8 cellular contexts compared by ENCODE assay signal in the genomic region with DNA sequence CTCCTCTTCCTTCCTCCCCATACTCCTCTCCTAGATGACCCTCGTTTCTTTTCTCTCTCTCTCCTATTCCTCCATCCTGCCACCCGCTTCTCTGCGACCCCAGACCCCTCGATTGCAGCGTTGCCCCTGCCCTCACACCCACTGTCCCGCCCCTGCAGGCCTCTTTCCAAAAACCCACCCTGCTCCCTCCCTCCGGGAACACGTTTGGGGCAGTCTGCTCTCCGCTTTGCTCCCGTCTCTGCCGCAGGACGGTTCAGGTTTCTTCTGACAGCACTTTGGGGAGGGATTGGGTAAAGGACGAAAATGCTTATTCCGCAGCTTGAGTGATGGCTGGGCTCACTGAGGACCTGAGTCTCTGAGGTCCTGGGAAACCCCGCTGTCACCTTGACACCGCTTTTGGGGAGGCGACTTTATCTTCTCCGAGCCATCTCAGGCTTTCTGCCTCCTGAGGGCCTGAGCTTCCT. TPM values are rescaled to one million over a fixed set of nuclear protein-coding genes. Genes with fewer than 3 reads are reported as not detected.
A peak's percentile ranks its signal among the peaks of the same experiment; 100 is the strongest.
DNase-seq lines count a peak whose midpoint lies in the region; TF ChIP-seq lines count a peak whose summit lies in the region.

No MANE protein-coding gene starts in this region.

- H3K4me2 ChIP-seq in mammary epithelial cell (ENCODE audit: insufficient read depth, low read depth, low read length), result peak overlapping the region; percentile 76

- H3K4me1 ChIP-seq in SJSA1 (replicated peaks) (peaks cover 60% of the 10 kb centered on the region), mammary epithelial cell (ENCODE audit: insufficient read depth, low read length) (peaks cover 30% of the 10 kb centered on the region)

- in situ Hi-C loops in mammary epithelial cell (cut with MboI; ENCODE audit: low sequenced_read_pairs in 2 of 2), result no loop called here

- TF ChIP-seq CTCF in GM10248 (IDR thresholded peaks at IDR 0.05; ENCODE audit: control extremely low read depth, extremely low read depth, low read depth, missing control alignments) (no peak), HFF-Myc (IDR thresholded peaks at IDR 0.05; ENCODE audit: low read depth, low read length, missing control alignments) (no peak), mammary epithelial cell (conservative IDR thresholded peaks at IDR 0.05 in 1 of 2, IDR thresholded peaks at IDR 0.05 in 1 of 2; ENCODE audit: extremely low read depth in 1 of 2, insufficient read depth in 1 of 2, low read depth in 1 of 2, low read length in 2 of 2) (no peak), kidney epithelial cell (IDR thresholded peaks at IDR 0.05; ENCODE audit: insufficient read depth, low read length, poor library complexity, severe bottlenecking) (no peak)

- intact Hi-C loops in mammary epithelial cell (cut with micrococcal nuclease), result loop anchor here (1.0 kb wide), 1 partner anchor 22 kb away; no protein-coding TSS in a partner anchor

- no peaks in the 10 kb centered on the region for H4K20me1 ChIP-seq in mammary epithelial cell (ENCODE audit: insufficient read depth, low read length)

- CTCF ChIA-PET in GM10248 (lab: Yijun Ruan, JAX) (interaction anchor here (1.1 to 1.6 kb wide), 2 partner anchors 11 to 16 kb away, joined by 3 to 5 read pairs; no protein-coding TSS in a partner anchor), mammary epithelial cell (lab: Charles Lee; ENCODE audit: low non-redundant PET) (no interaction called here)

- DNase-seq in GM10248 (ENCODE audit: extremely low spot score) (peak; percentile 68), HFF-Myc (ENCODE audit: extremely low read depth, low read depth) (no peak), SJSA1 (ENCODE audit: low read depth in 1 of 2, low spot score in 2 of 2) (no peak), mammary epithelial cell (peak; percentile 30), kidney epithelial cell (ENCODE audit: low read depth) (no peak), NCI-H1436 (lab: John Stamatoyannopoulos, UW) (no peak), DMS114 treated with DMSO at 0.1 percent for 48 hours (lab: John Stamatoyannopoulos, UW; ENCODE audit: unreplicated experiment) (no peak)
- DNase-seq in stimulated activated CD8-positive, alpha-beta memory T cell treated with anti-CD3 and anti-CD28 coated beads, Interleukin-12 subunit alpha, Interleukin-12 subunit beta, amount 100 ng/mL, for 4 hours (ENCODE audit: low read depth), result peak; percentile 8

- WGBS in mammary epithelial cell (ENCODE audit: low coverage, missing lambda C conversion rate), result 4% methylated on average over 9 of the region's 18 CpGs

- peaks cover 54% of the 10 kb centered on the region for H3K79me2 ChIP-seq in mammary epithelial cell (ENCODE audit: insufficient read depth, low read length)

- peak overlapping the region; percentile 86 for H3K4me3 ChIP-seq in HFF-Myc (replicated peaks; ENCODE audit: low read depth, low read length)
- peak overlapping the region; percentile 96 for H3K4me3 ChIP-seq in SJSA1
- peak overlapping the region; percentile 69 to 86 (median 82) for H3K4me3 ChIP-seq in mammary epithelial cell (replicated peaks in 1 of 3; ENCODE audit: insufficient read depth in 1 of 3, low read depth in 2 of 3, low read length in 3 of 3)
- peak overlapping the region; percentile 97 for H3K4me3 ChIP-seq in kidney epithelial cell (ENCODE audit: low read depth, low read length)

- dilution Hi-C loops in mammary epithelial cell (cut with HindIII; ENCODE audit: low sequenced_read_pairs), result no loop called here

- POLR2A ChIA-PET in GM10248 (lab: Yijun Ruan, JAX), result no interaction called here

- H3K27ac ChIP-seq in SJSA1, result peak overlapping the region; percentile 94
- H3K27ac ChIP-seq in mammary epithelial cell (ENCODE audit: insufficient read depth, low read depth, low read length), result peak overlapping the region; percentile 74

- TSS peak; percentile 22 for BruUV-seq in mammary epithelial cell (replicated peaks; lab: Mats Ljungman, UMichigan)

- H3K9me3 ChIP-seq in SJSA1 (replicated peaks), result no peaks in the 10 kb centered on the region
- H3K9me3 ChIP-seq in mammary epithelial cell (replicated peaks; ENCODE audit: insufficient read depth, low read length), result no peaks in the 10 kb centered on the region

- peak overlapping the region; percentile 97 for H3K9ac ChIP-seq in mammary epithelial cell (ENCODE audit: insufficient read depth, low read length)

- H3K27me3 ChIP-seq in SJSA1 (replicated peaks), result no peaks in the 10 kb centered on the region
- no peaks in the 10 kb centered on the region for H3K27me3 ChIP-seq in mammary epithelial cell (ENCODE audit: insufficient read depth, low read length)
- no peaks in the 10 kb centered on the region for H3K27me3 ChIP-seq in kidney epithelial cell (ENCODE audit: control insufficient read depth, insufficient read depth, low read length)

- peaks cover 42% of the 10 kb centered on the region for H3K36me3 ChIP-seq in SJSA1
- H3K36me3 ChIP-seq in mammary epithelial cell (ENCODE audit: insufficient read depth, low read length), result peaks cover 5% of the 10 kb centered on the region
- no peaks in the 10 kb centered on the region for H3K36me3 ChIP-seq in kidney epithelial cell (ENCODE audit: control insufficient read depth, insufficient read depth, low read length)

- peak overlapping the region; percentile 79 for H2AFZ ChIP-seq in mammary epithelial cell (ENCODE audit: low read depth, low read length)

RNA-seq across cellular contexts. Expression of gene NDE1, which starts 0.7 kb away (rescaled TPM):
- total RNA-seq in SJSA1 (2014; rRNA removed; shearing (Covaris generic)), result 61.8 and 94.0 TPM in 2 replicates
- total RNA-seq in mammary epithelial cell (100 to 1,000 TPM in 1 of 2 donors, 10 to 100 TPM in 1; 53.3 to 120 TPM), kidney epithelial cell (28.2 and 31.4 TPM in 2 replicates)
- 36.1 TPM for polyA plus RNA-seq in mammary epithelial cell
- 67.1 TPM for polyA minus RNA-seq in mammary epithelial cell

RNA-seq across cellular contexts. Expression of gene MARF1, which starts 7.8 kb away (rescaled TPM):
- total RNA-seq in SJSA1 (2014; rRNA removed; shearing (Covaris generic)), result 3.6 and 5.8 TPM in 2 replicates
- total RNA-seq in mammary epithelial cell (10 to 100 TPM; 17.0 to 36.4 TPM), kidney epithelial cell (19.8 and 25.4 TPM in 2 replicates)
- 7.6 TPM for polyA plus RNA-seq in mammary epithelial cell
- 41.3 TPM for polyA minus RNA-seq in mammary epithelial cell

Comparison
In these comparisons a context has a peak if more than half of its experiments do, and no peak if none do; other contexts are left out.
1. DNase-seq: peak in GM10248 (single experiment), mammary epithelial cell (single experiment) and stimulated activated CD8-positive, alpha-beta memory T cell treated with anti-CD3 and anti-CD28 coated beads, Interleukin-12 subunit alpha, Interleukin-12 subunit beta, amount 100 ng/mL, for 4 hours (single experiment); none in HFF-Myc (single experiment), SJSA1 (0 of 2), kidney epithelial cell (single experiment), NCI-H1436 (single experiment) and DMS114 treated with DMSO at 0.1 percent for 48 hours (single experiment).
2. Peak in every context shown above with its lines, with median percentiles within 50 percentile points of each other: H3K4me3 ChIP-seq.